Comparison of ENCODE assay signal across 14 cellular contexts in the genomic region with DNA sequence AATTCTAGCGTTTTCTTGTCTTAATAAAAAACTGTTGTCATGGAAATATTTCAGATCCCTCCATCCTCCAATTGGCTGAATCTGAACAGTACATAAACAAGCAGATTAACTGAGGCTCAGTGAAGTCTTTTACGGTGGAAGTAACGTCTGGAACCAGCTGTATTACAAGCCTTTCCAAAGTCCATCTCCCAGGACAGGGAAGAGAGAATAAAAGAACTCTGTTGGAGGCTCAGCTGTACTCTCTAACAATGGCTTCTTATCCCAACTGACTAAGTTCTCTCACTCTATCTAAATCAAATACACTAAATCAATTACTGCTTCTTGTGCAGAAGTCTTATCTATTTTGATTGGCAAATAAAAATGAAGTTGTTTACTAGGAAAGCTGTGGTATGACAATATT.
"Had no signal": no experiment of that assay in that cellular context is flagged by ENCODE, and none has a peak within 500 bp of the region (broad histone marks: within the 10 kb centered on the region; RNA-seq: fewer than 3 reads in every experiment).

No MANE protein-coding gene starts in this region.

- H3K4me3 ChIP-seq: dorsolateral prefrontal cortex, esophagus squamous epithelium, lower lobe of right lung, psoas muscle, thoracic aorta had no signal

- H3K9me3 Mint-ChIP-seq: activated T-helper 1 cell treated with anti-CD3 and anti-CD28 coated beads, Interleukin-12 subunit alpha, Interleukin-12 subunit beta, Interleukin-2, Interleukin-4 antibody, amounts not matched to agents 30 ng/mL and 10 ng/mL and 1 ng/mL, durations not matched to agents 14 hours and 24 hours and 36 hours; naive thymus-derived CD4-positive, alpha-beta T cell; stimulated activated naive CD8-positive, alpha-beta T cell treated with anti-CD3 and anti-CD28 coated beads, Interleukin-15, amount 100 ng/mL, for 72 hours had no signal

- H3K36me3 Mint-ChIP-seq: naive thymus-derived CD4-positive, alpha-beta T cell had no signal

- H3K9me3 ChIP-seq: esophagus squamous epithelium, lower lobe of right lung, psoas muscle, thoracic aorta had no signal

- H3K4me1 ChIP-seq: foreskin keratinocyte, lower lobe of right lung, psoas muscle had no signal

- H3K27me3 Mint-ChIP-seq: stimulated activated naive CD8-positive, alpha-beta T cell treated with anti-CD3 and anti-CD28 coated beads, Interleukin-15, amount 100 ng/mL, for 72 hours had no signal

- H3K27ac Mint-ChIP-seq: activated CD4-positive, alpha-beta T cell treated with anti-CD3 and anti-CD28 coated beads for 36 hours; activated T-helper 1 cell treated with anti-CD3 and anti-CD28 coated beads, Interleukin-12 subunit alpha, Interleukin-12 subunit beta, Interleukin-2, Interleukin-4 antibody, amounts not matched to agents 30 ng/mL and 10 ng/mL and 1 ng/mL, durations not matched to agents 14 hours and 24 hours and 36 hours; naive thymus-derived CD4-positive, alpha-beta T cell; stimulated activated naive CD8-positive, alpha-beta T cell treated with anti-CD3 and anti-CD28 coated beads, Interleukin-15, amount 100 ng/mL, for 72 hours had no signal

- H3K27ac ChIP-seq: dorsolateral prefrontal cortex, esophagus squamous epithelium, foreskin keratinocyte, lower lobe of right lung, psoas muscle, thoracic aorta had no signal

- H3K36me3 ChIP-seq: esophagus squamous epithelium, lower lobe of right lung, thoracic aorta had no signal

- H3K4me1 Mint-ChIP-seq: activated CD4-positive, alpha-beta T cell treated with anti-CD3 and anti-CD28 coated beads for 36 hours; naive thymus-derived CD4-positive, alpha-beta T cell; stimulated activated naive CD8-positive, alpha-beta T cell treated with anti-CD3 and anti-CD28 coated beads, Interleukin-15, amount 100 ng/mL, for 72 hours had no signal

- DNase-seq: activated CD4-positive, alpha-beta T cell treated with anti-CD3 and anti-CD28 coated beads for 36 hours; activated naive CD4-positive, alpha-beta T cell; aorta; dorsolateral prefrontal cortex; esophagus squamous epithelium; foreskin keratinocyte; lower lobe of right lung; midbrain; naive thymus-derived CD4-positive, alpha-beta T cell; psoas muscle; stimulated activated CD4-positive, alpha-beta T cell treated with anti-CD3 and anti-CD28 coated beads, Interleukin-4, amount 100 ng/mL, for 4 hours; stimulated activated naive CD8-positive, alpha-beta T cell treated with anti-CD3 and anti-CD28 coated beads, Interleukin-15, amount 100 ng/mL, for 72 hours had no signal

- H3K4me3 Mint-ChIP-seq: activated CD4-positive, alpha-beta T cell treated with anti-CD3 and anti-CD28 coated beads for 36 hours; activated T-helper 1 cell treated with anti-CD3 and anti-CD28 coated beads, Interleukin-12 subunit alpha, Interleukin-12 subunit beta, Interleukin-2, Interleukin-4 antibody, amounts not matched to agents 30 ng/mL and 10 ng/mL and 1 ng/mL, durations not matched to agents 14 hours and 24 hours and 36 hours; naive thymus-derived CD4-positive, alpha-beta T cell; stimulated activated naive CD8-positive, alpha-beta T cell treated with anti-CD3 and anti-CD28 coated beads, Interleukin-15, amount 100 ng/mL, for 72 hours had no signal
